Comparison of ENCODE assay signal across 12 cellular contexts in the genomic region with DNA sequence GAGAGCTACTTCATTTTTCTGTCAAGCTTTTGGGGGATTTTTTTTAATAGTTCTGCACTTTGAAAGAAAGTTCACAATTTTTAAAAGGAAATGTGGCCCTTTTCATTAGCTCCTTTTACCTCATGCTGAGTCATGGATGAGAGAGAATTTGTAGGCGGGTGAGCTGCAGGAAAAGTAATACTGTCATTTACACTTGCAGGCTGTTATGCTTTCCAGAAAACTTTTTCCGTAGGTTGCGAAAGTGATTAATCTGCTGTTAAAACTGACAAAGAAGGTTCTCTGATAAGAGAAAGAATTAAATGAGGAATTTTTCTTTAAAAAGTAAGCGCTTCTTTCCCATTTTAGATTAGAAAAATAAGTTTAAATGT.
DNase-seq lines count a peak whose midpoint lies in the region; ATAC-seq, FAIRE-seq and TF ChIP-seq lines count a peak whose summit lies in the region.
"Had no signal": no experiment of that assay in that cellular context is flagged by ENCODE, and none has a peak within 500 bp of the region (broad histone marks: within the 10 kb centered on the region; RNA-seq: fewer than 3 reads in every experiment).

No MANE protein-coding gene starts in this region.

- H3K36me3 ChIP-seq in A673 (ENCODE audit: insufficient read depth, low read length, poor library complexity, severe bottlenecking) (no peaks in the 10 kb centered on the region), bronchial epithelial cell (ENCODE audit: control insufficient read depth, insufficient read depth, low read length) (no peaks in the 10 kb centered on the region), mesenchymal stem cell (ENCODE audit: control insufficient read depth in 1 of 2, insufficient read depth in 2 of 2, low read depth in 1 of 2, low read length in 2 of 2) (peaks cover 0 to 3% of the 10 kb centered on the region in 2 experiments)

- WGBS in mesenchymal stem cell: 5% methylated on average over 3 of the region's 4 CpGs

- H2AFZ ChIP-seq in mesenchymal stem cell (ENCODE audit: low read depth, low read length): no peak overlapping the region

- H3K23ac ChIP-seq in mesenchymal stem cell (ENCODE audit: low read length in 2 of 2): no peak overlapping the region

- H2BK5ac ChIP-seq in mesenchymal stem cell (ENCODE audit: low read depth, low read length, poor library complexity, severe bottlenecking): no peak overlapping the region

- no peak overlapping the region for H4K91ac ChIP-seq in mesenchymal stem cell (ENCODE audit: low read length)

- H4K8ac ChIP-seq in mesenchymal stem cell (ENCODE audit: low read length): no peak overlapping the region

- intact Hi-C loops in A673 (cut with micrococcal nuclease; ENCODE audit: unreplicated experiment): loop anchor here (10.0 kb wide), 1 partner anchor 839 kb away; a partner anchor contains a TSS

- H3K9me3 ChIP-seq in A673 (ENCODE audit: low read depth, low read length, poor library complexity, severe bottlenecking) (no peaks in the 10 kb centered on the region), mesenchymal stem cell (ENCODE audit: control insufficient read depth, low read length) (no peaks in the 10 kb centered on the region)

- H3K4me1 ChIP-seq in A673 (ENCODE audit: insufficient read depth, low read length, poor library complexity, severe bottlenecking) (peaks cover 22% of the 10 kb centered on the region), mesenchymal stem cell (ENCODE audit: control insufficient read depth, insufficient read depth, low read depth, low read length) (peaks cover 1% of the 10 kb centered on the region)

- H3K27me3 ChIP-seq in A673 (replicated peaks; ENCODE audit: insufficient read depth, low read depth, low read length, poor library complexity) (no peaks in the 10 kb centered on the region), bronchial epithelial cell (ENCODE audit: control insufficient read depth, insufficient read depth, low read length) (no peaks in the 10 kb centered on the region), mesenchymal stem cell (ENCODE audit: control insufficient read depth in 1 of 2, insufficient read depth in 1 of 2, low read length in 2 of 2) (no peaks in the 10 kb centered on the region)

- FAIRE-seq in bronchial epithelial cell (lab: Jason Lieb, UNC): no peak
- FAIRE-seq: G401.6, islet of Langerhans had no signal

- BruUV-seq in A673 (replicated peaks; lab: Mats Ljungman, UMichigan): no TSS peak

- H3K4me3 ChIP-seq in A673 (ENCODE audit: low read depth, low read length, poor library complexity, severe bottlenecking) (peak overlapping the region; percentile 19), bronchial epithelial cell (ENCODE audit: low read depth, low read length) (peak overlapping the region; percentile 1), mesenchymal stem cell (ENCODE audit: insufficient read depth in 1 of 2, low read depth in 1 of 2, low read length in 2 of 2) (peak overlapping the region in 1 of 2 experiments; percentile 60)

- no peak for TF ChIP-seq CTCF in A673 (conservative IDR thresholded peaks at IDR 0.05; ENCODE audit: low read depth, low read length)
- no peak for TF ChIP-seq CTCF in bronchial epithelial cell (IDR thresholded peaks at IDR 0.05; ENCODE audit: insufficient read depth, low read length, severe bottlenecking)

- H3K27ac ChIP-seq in A673 (ENCODE audit: low read depth, low read length, poor library complexity, severe bottlenecking) (peak overlapping the region; percentile 9), mesenchymal stem cell (ENCODE audit: low read length, poor library complexity, severe bottlenecking) (peak overlapping the region; percentile 40)

- H3K4ac ChIP-seq in mesenchymal stem cell (ENCODE audit: low read depth in 1 of 2, low read length in 2 of 2): no peak overlapping the region

- no peak overlapping the region for H2BK15ac ChIP-seq in mesenchymal stem cell (ENCODE audit: low read depth, poor library complexity, severe bottlenecking)

- H3K18ac ChIP-seq in mesenchymal stem cell (ENCODE audit: low read depth in 1 of 2, low read length in 2 of 2): no peak overlapping the region

- H3K4me2 ChIP-seq in mesenchymal stem cell (ENCODE audit: low read length, poor library complexity, severe bottlenecking): no peak overlapping the region

- H2BK120ac ChIP-seq in mesenchymal stem cell (ENCODE audit: low read depth, low read length): no peak overlapping the region

- CTCF ChIA-PET in A673 (lab: Charles Lee): no interaction called here

- H2AK5ac ChIP-seq in mesenchymal stem cell (ENCODE audit: low read length, severe bottlenecking): no peak overlapping the region

- H3K79me1 ChIP-seq in mesenchymal stem cell (replicated peaks; ENCODE audit: low read length, poor library complexity, severe bottlenecking): peaks cover 8% of the 10 kb centered on the region

- no peak overlapping the region for H3K14ac ChIP-seq in mesenchymal stem cell (ENCODE audit: low read length in 2 of 2)

- ATAC-seq in HG03196 (IDR thresholded peaks at IDR 0.05; ENCODE audit: unreplicated experiment) (no peak), HG02884 (IDR thresholded peaks at IDR 0.05; ENCODE audit: unreplicated experiment) (no peak)

- no peak overlapping the region for H2BK12ac ChIP-seq in mesenchymal stem cell (ENCODE audit: low read length in 2 of 2)

- POLR2A ChIA-PET in A673 (lab: Charles Lee; ENCODE audit: low non-redundant PET): interaction anchor here (0.7 kb wide), 1 partner anchor 608 kb away, joined by 4 read pairs; no protein-coding TSS in a partner anchor

- DNase-seq in A673 (ENCODE audit: low spot score): peak; percentile 66
- DNase-seq in HT-29 (ENCODE audit: low spot score): peak; percentile 7
- peak; percentile 88 for DNase-seq in bronchial epithelial cell (ENCODE audit: low read depth)
- peak; percentile 83 for DNase-seq in mesenchymal stem cell
- DNase-seq in activated CD4-positive, CD25-positive, alpha-beta regulatory T cell (lab: John Stamatoyannopoulos, UW): no peak
- no peak for DNase-seq in DMS153 (lab: John Stamatoyannopoulos, UW)
- DNase-seq: activated T-cell treated with anti-CD3 and anti-CD28 coated beads, Interleukin-2, amount 50 U/mL, for 1 hour; NCI-H2171 treated with DMSO at 0.1 percent for 48 hours had no signal

- peak overlapping the region; percentile 75 for H3K9ac ChIP-seq in mesenchymal stem cell (ENCODE audit: low read length)

Comparison
In these comparisons a context has a peak if more than half of its experiments do, and no peak if none do; other contexts are left out.
1. DNase-seq: peak in A673 (single experiment), HT-29 (single experiment), bronchial epithelial cell (single experiment) and mesenchymal stem cell (single experiment); none in activated CD4-positive, CD25-positive, alpha-beta regulatory T cell (0 of 4) and DMS153 (single experiment).